Comparison of ENCODE assay signal across 1 cellular context in genomic region chr16:46573834-46574159, GRCh38.
TF ChIP-seq lines count a peak whose summit lies in the region.

No MANE protein-coding gene starts in this region.

TF ChIP-seq in IMR-90, 13 proteins besides CTCF, POLR2A, EP300 and RAD21:
- TF ChIP-seq MAZ (IDR thresholded peaks at IDR 0.05; ENCODE audit: borderline replicate concordance, low read depth, low read length) (no peak), RCOR1 (IDR thresholded peaks at IDR 0.05; ENCODE audit: insufficient replicate concordance, low read length) (no peak), SMC3 (IDR thresholded peaks at IDR 0.05; ENCODE audit: low read depth, low read length) (no peak), NFE2L2 (IDR thresholded peaks at IDR 0.05; ENCODE audit: low read depth, low read length) (no peak), FOS (IDR thresholded peaks at IDR 0.05; ENCODE audit: low read depth, low read length) (no peak), MXI1 (IDR thresholded peaks at IDR 0.05; ENCODE audit: borderline replicate concordance, low read depth, low read length) (no peak), CEBPB (IDR thresholded peaks at IDR 0.05; ENCODE audit: low read depth, low read length) (no peak), RFX5 (IDR thresholded peaks at IDR 0.05; ENCODE audit: low read depth, low read length) (no peak), CHD1 (IDR thresholded peaks at IDR 0.05; ENCODE audit: low read depth, low read length) (no peak), ELK1 (IDR thresholded peaks at IDR 0.05; ENCODE audit: borderline replicate concordance, low read depth, low read length) (no peak), USF2 (IDR thresholded peaks at IDR 0.05; ENCODE audit: low read depth, low read length) (no peak)
